ENCODE assay signal across 9 cellular contexts in genomic region chr11:75342966-75343870, GRCh38. TPM values are rescaled to one million over a fixed set of nuclear protein-coding genes. Genes with fewer than 3 reads are reported as not detected.
A peak's percentile ranks its signal among the peaks of the same experiment; 100 is the strongest.
DNase-seq lines count a peak whose midpoint lies in the region; ATAC-seq, FAIRE-seq and TF ChIP-seq lines count a peak whose summit lies in the region.
"Had no signal": no experiment of that assay in that cellular context is flagged by ENCODE, and none has a peak within 500 bp of the region (broad histone marks: within the 10 kb centered on the region; RNA-seq: fewer than 3 reads in every experiment).

No MANE protein-coding gene starts in this region.

- ATAC-seq in body of pancreas (peak; percentile 82), naive B cell (ENCODE audit: low read depth in 2 of 2) (peak in 1 of 2 donors; percentile 8)
- ATAC-seq: activated CD4-positive, CD25-positive, alpha-beta regulatory T cell treated with anti-CD3 and anti-CD28 coated beads, Interleukin-2, amount 50 U/mL, for 24 hours had no signal

- H3K36me3 ChIP-seq in body of pancreas (replicated peaks in 1 of 2; ENCODE audit: insufficient read depth in 1 of 2, low read depth in 2 of 2) (no peaks in the 10 kb centered on the region), ascending aorta (no peaks in the 10 kb centered on the region)

- H3K27ac ChIP-seq in body of pancreas (peak overlapping the region; percentile 74 to 90 (median 82)), ascending aorta (no peak overlapping the region)

- H3K27me3 Mint-ChIP-seq in naive B cell: no peaks in the 10 kb centered on the region

- no peak for FAIRE-seq in D721Med (lab: Jason Lieb, UNC)
- FAIRE-seq in GM12892 (lab: Jason Lieb, UNC): no peak

- H3K4me1 ChIP-seq in body of pancreas (peaks cover 88% of the 10 kb centered on the region), ascending aorta (peaks cover 0 to 16% of the 10 kb centered on the region in 2 donors)

- TF ChIP-seq POLR2A in body of pancreas (IDR thresholded peaks at IDR 0.05) (peak in 1 of 3 donors; percentile 26), GM12892 (IDR thresholded peaks at IDR 0.05; ENCODE audit: low read depth, low read length) (no peak)

- intact Hi-C loops in body of pancreas (cut with DNase I) (no loop called here), ascending aorta (cut with DNase I) (no loop called here)

- H3K9me3 ChIP-seq in body of pancreas: no peaks in the 10 kb centered on the region
- no peaks in the 10 kb centered on the region for H3K9me3 ChIP-seq in ascending aorta

- peak overlapping the region; percentile 39 to 79 (median 58) for H3K27ac Mint-ChIP-seq in naive B cell

- H3K4me3 ChIP-seq in body of pancreas (no peak overlapping the region), ascending aorta (no peak overlapping the region)

- H3K4me1 Mint-ChIP-seq in naive B cell: peaks cover 29 to 79% (median 57%) of the 10 kb centered on the region in 3 donors

- H3K27me3 ChIP-seq in body of pancreas (no peaks in the 10 kb centered on the region), ascending aorta (no peaks in the 10 kb centered on the region)

- peak; percentile 97 for DNase-seq in D721Med (ENCODE audit: insufficient read length, low spot score)
- peak; percentile 92 for DNase-seq in NCI-H146 treated with DMSO at 0.1 percent for 48 hours (lab: John Stamatoyannopoulos, UW; ENCODE audit: unreplicated experiment)
- DNase-seq in body of pancreas: peak; percentile 80 to 95 (median 88)
- no peak for DNase-seq in naive B cell
- DNase-seq in GM12892 (ENCODE audit: insufficient read length): no peak
- no peak for DNase-seq in ascending aorta (ENCODE audit: low spot score in 2 of 2)
- DNase-seq in GOT3 (lab: John Stamatoyannopoulos, UW): no peak
- no peak for DNase-seq in GM20000 (ENCODE audit: low spot score)

- no peaks in the 10 kb centered on the region for H3K36me3 Mint-ChIP-seq in naive B cell

- 17% methylated on average over 12 of the region's 12 CpGs for WGBS in body of pancreas, 2 donors

- TF ChIP-seq CTCF in D721Med (IDR thresholded peaks at IDR 0.05; ENCODE audit: insufficient read depth, missing control alignments) (no peak), body of pancreas (IDR thresholded peaks at IDR 0.05) (no peak), ascending aorta (IDR thresholded peaks at IDR 0.05) (no peak), GM20000 (IDR thresholded peaks at IDR 0.05; ENCODE audit: extremely low read depth, missing control alignments) (no peak)

- H3K4me3 Mint-ChIP-seq in naive B cell: no peak overlapping the region

- no peaks in the 10 kb centered on the region for H3K9me3 Mint-ChIP-seq in naive B cell

RNA-seq across cellular contexts. Expression of gene ARRB1, which starts 8.2 kb away (rescaled TPM):
- total RNA-seq in body of pancreas: 10 to 100 TPM; 41.0 to 54.1 TPM
- polyA plus RNA-seq in naive B cell (ENCODE audit: low read depth in 6 of 6): 1 to 10 TPM in 1 of 6 donors, under 1 TPM in 4, not detected in 1; 0.42 to 1.2 (median 0.61) TPM
- polyA plus RNA-seq in GM12892 (2012; ENCODE audit: missing spikeins): 2.1 TPM
- total RNA-seq in ascending aorta: 78.2 TPM

RNA-seq across cellular contexts. Expression of gene RPS3, which starts 56.1 kb away (rescaled TPM):
- total RNA-seq in body of pancreas (1,000 to 10,000 TPM in 1 of 2 donors, 100 to 1,000 TPM in 1; 921 to 1,114 TPM), ascending aorta (511 TPM)
- polyA plus RNA-seq in naive B cell (ENCODE audit: low read depth in 6 of 6): 1,000 to 10,000 TPM; 3,862 to 5,214 (median 4,183) TPM
- polyA plus RNA-seq in GM12892 (2012; ENCODE audit: missing spikeins): 7,421 TPM

Comparison
In these comparisons a context has a peak if more than half of its experiments do, and no peak if none do; other contexts are left out.
1. DNase-seq: peak in D721Med (single experiment), NCI-H146 treated with DMSO at 0.1 percent for 48 hours (single experiment) and body of pancreas (4 of 4); none in naive B cell (single experiment), GM12892 (single experiment), ascending aorta (0 of 2), GOT3 (single experiment) and GM20000 (single experiment).
2. H3K27ac ChIP-seq: peak in body of pancreas (4 of 4); none in ascending aorta (0 of 2).